8 cellular contexts compared by ENCODE assay signal in genomic region chr17:29369831-29370735, GRCh38. TPM values are rescaled to one million over a fixed set of nuclear protein-coding genes. Genes with fewer than 3 reads are reported as not detected.
DNase-seq lines count a peak whose midpoint lies in the region; ATAC-seq and TF ChIP-seq lines count a peak whose summit lies in the region.

No MANE protein-coding gene starts in this region.

- no peaks in the 10 kb centered on the region for H3K9me3 ChIP-seq in neuron (ENCODE audit: low read length)
- no peaks in the 10 kb centered on the region for H3K9me3 ChIP-seq in upper lobe of left lung

- TF ChIP-seq POLR2A in upper lobe of left lung (IDR thresholded peaks at IDR 0.05): no peak

- no peak overlapping the region for H2AFZ ChIP-seq in neuron (ENCODE audit: low read depth, low read length)

- H3K4me3 ChIP-seq in neuron (ENCODE audit: low read length) (peak overlapping the region; percentile 14), upper lobe of left lung (peak overlapping the region in 1 of 4 donors; percentile 23)

- TF ChIP-seq EP300 in upper lobe of left lung (IDR thresholded peaks at IDR 0.05): no peak

- peak; percentile 89 to 95 for ATAC-seq in upper lobe of left lung (ENCODE audit: low FRiP score in 2 of 2)

- no peaks in the 10 kb centered on the region for H3K27me3 ChIP-seq in neuron (ENCODE audit: insufficient read depth, low read length)
- no peaks in the 10 kb centered on the region for H3K27me3 ChIP-seq in upper lobe of left lung

- WGBS in upper lobe of left lung, 2 donors: 19 to 20% methylated on average over 7 of the region's 7 CpGs

- H3K4me1 ChIP-seq in neuron (ENCODE audit: insufficient read depth, low read length) (peaks cover 37% of the 10 kb centered on the region), upper lobe of left lung (peaks cover 3 to 7% (median 6%) of the 10 kb centered on the region in 4 donors)

- DNase-seq in activated gamma-delta T cell treated with Interleukin-2 at 50 U/mL for 16 hours (peak; percentile 44), activated gamma-delta T cell (lab: John Stamatoyannopoulos, UW) (no peak), M059J (ENCODE audit: low read depth) (peak; percentile 78), SIG-M5 (lab: John Stamatoyannopoulos, UW) (peak; percentile 28), foreskin melanocyte (peak; percentile 81), upper lobe of left lung (peak in 1 of 2 donors; percentile 69)
- peak; percentile 19 for DNase-seq in activated gamma-delta T cell treated with anti-CD3 and anti-CD28 coated beads, Interleukin-2, amount 50 U/mL, for 16 hours (ENCODE audit: low read depth)

- H3K27ac ChIP-seq in upper lobe of left lung: peak overlapping the region; percentile 12 to 47 (median 36)

- TF ChIP-seq CTCF in upper lobe of left lung (IDR thresholded peaks at IDR 0.05): peak; percentile 71 to 87 (median 86)

- no peaks in the 10 kb centered on the region for H3K36me3 ChIP-seq in neuron (ENCODE audit: insufficient read depth, low read length)
- H3K36me3 ChIP-seq in upper lobe of left lung: no peaks in the 10 kb centered on the region

RNA-seq across cellular contexts. Expression of gene TAOK1, which starts 20.1 kb away (rescaled TPM):
- total RNA-seq in M059J (2014; rRNA removed; shearing (Covaris generic)): 17.1 and 27.7 TPM in 2 replicates
- total RNA-seq in upper lobe of left lung: 100 to 1,000 TPM in 1 of 6 donors, 10 to 100 TPM in 5; 43.0 to 100 (median 59.3) TPM
